15 cellular contexts compared by ENCODE assay signal in genomic region chr20:9071976-9072726, GRCh38. TPM values are rescaled to one million over a fixed set of nuclear protein-coding genes. Genes with fewer than 3 reads are reported as not detected.
DNase-seq lines count a peak whose midpoint lies in the region; ATAC-seq, FAIRE-seq and TF ChIP-seq lines count a peak whose summit lies in the region.
"Had no signal": no experiment of that assay in that cellular context is flagged by ENCODE, and none has a peak within 500 bp of the region (broad histone marks: within the 10 kb centered on the region; RNA-seq: fewer than 3 reads in every experiment).

No MANE protein-coding gene starts in this region.

- H3K9me3 Mint-ChIP-seq in activated T-helper 2 cell treated with anti-CD3 and anti-CD28 coated beads, Interferon-gamma antibody, Interleukin-2, Interleukin-4, amounts not matched to agents 10 μg/mL and 5 μg/mL and 100 μg/mL, durations not matched to agents 14 hours and 24 hours and 36 hours, result no peaks in the 10 kb centered on the region

- DNase-seq in heart right ventricle (no peak), Right ventricle myocardium inferior (ENCODE audit: missing footprints) (no peak), RCC 7860 (ENCODE audit: low spot score) (peak; percentile 56), hepatocyte (ENCODE audit: low spot score) (no peak), OCI-M2 (lab: John Stamatoyannopoulos, UW; ENCODE audit: unreplicated experiment) (no peak), NCI-H345 treated with DMSO at 0.1 percent for 48 hours (lab: John Stamatoyannopoulos, UW; ENCODE audit: unreplicated experiment) (no peak)
- DNase-seq in activated T-helper 2 cell treated with anti-CD3 and anti-CD28 coated beads, Interferon-gamma antibody, Interleukin-2, Interleukin-4, amounts not matched to agents 10 μg/mL and 5 μg/mL and 100 μg/mL, durations not matched to agents 14 hours and 24 hours and 36 hours (ENCODE audit: low spot score), result no peak
- DNase-seq: activated CD4-positive, alpha-beta T cell treated with anti-CD3 and anti-CD28 coated beads, Interleukin-2, amount 50 U/mL, for 48 hours; activated effector memory CD4-positive, alpha-beta T cell treated with Interleukin-2 at 50 U/mL for 16 hours; AML-193; NCI-H524; Right ventricle myocardium superior; thyroid gland had no signal

- intact Hi-C loops in heart right ventricle (cut with DNase I) (loop anchor here in 4 of 10 donors (5.0 to 10.0 kb wide), 5 partner anchors 93 to 283 kb away; no protein-coding TSS in a partner anchor), Right ventricle myocardium inferior (cut with DNase I) (loop anchor here (5.0 kb wide), 2 partner anchors 90 to 280 kb away; no protein-coding TSS in a partner anchor)
- intact Hi-C loops in activated T-helper 2 cell treated with anti-CD3 and anti-CD28 coated beads, Interferon-gamma antibody, Interleukin-2, Interleukin-4, amounts not matched to agents 10 μg/mL and 5 μg/mL and 100 μg/mL, durations not matched to agents 14 hours and 24 hours and 36 hours (cut with micrococcal nuclease), result no loop called here

- ATAC-seq in heart right ventricle (no peak), Right ventricle myocardium inferior (no peak)

- H3K36me3 ChIP-seq in heart right ventricle (no peaks in the 10 kb centered on the region), hepatocyte (replicated peaks; ENCODE audit: insufficient read depth, low read depth) (no peaks in the 10 kb centered on the region), urinary bladder (ENCODE audit: insufficient read depth) (no peaks in the 10 kb centered on the region)
- H3K36me3 ChIP-seq: thyroid gland had no signal

- no peaks in the 10 kb centered on the region for H3K36me3 Mint-ChIP-seq in activated T-helper 2 cell treated with anti-CD3 and anti-CD28 coated beads, Interferon-gamma antibody, Interleukin-2, Interleukin-4, amounts not matched to agents 10 μg/mL and 5 μg/mL and 100 μg/mL, durations not matched to agents 14 hours and 24 hours and 36 hours (ENCODE audit: low read depth)

- H3K27ac ChIP-seq in heart right ventricle (peak overlapping the region in 6 of 10 donors; percentile 9 to 96 (median 38)), hepatocyte (peak overlapping the region; percentile 76), urinary bladder (ENCODE audit: low read depth) (peak overlapping the region; percentile 19)
- H3K27ac ChIP-seq: thyroid gland had no signal

- H3K4me3 ChIP-seq in heart right ventricle, result peak overlapping the region in 1 of 10 donors; percentile 92
- H3K4me3 ChIP-seq in hepatocyte, result no peak overlapping the region
- H3K4me3 ChIP-seq in urinary bladder (ENCODE audit: low read depth, low read length), result no peak overlapping the region
- H3K4me3 ChIP-seq: thyroid gland had no signal

- H2AFZ ChIP-seq in hepatocyte, result no peak overlapping the region

- H3K27me3 Mint-ChIP-seq in activated T-helper 2 cell treated with anti-CD3 and anti-CD28 coated beads, Interferon-gamma antibody, Interleukin-2, Interleukin-4, amounts not matched to agents 10 μg/mL and 5 μg/mL and 100 μg/mL, durations not matched to agents 14 hours and 24 hours and 36 hours (ENCODE audit: low read depth), result peaks cover 12% of the 10 kb centered on the region

- 52 to 63% methylated on average over 2 of the region's 2 CpGs for WGBS in heart right ventricle, 2 donors
- 63% methylated on average over 2 of the region's 2 CpGs for WGBS in hepatocyte (ENCODE audit: low lambda C conversion rate, missing lambda C conversion rate)
- WGBS in urinary bladder, result 71% methylated on average over 2 of the region's 2 CpGs

- no peak overlapping the region for H3K27ac Mint-ChIP-seq in activated T-helper 2 cell treated with anti-CD3 and anti-CD28 coated beads, Interferon-gamma antibody, Interleukin-2, Interleukin-4, amounts not matched to agents 10 μg/mL and 5 μg/mL and 100 μg/mL, durations not matched to agents 14 hours and 24 hours and 36 hours

- H3K4me1 ChIP-seq in heart right ventricle (peaks cover 7 to 83% (median 61%) of the 10 kb centered on the region in 9 donors), hepatocyte (ENCODE audit: insufficient read depth) (no peaks in the 10 kb centered on the region), urinary bladder (ENCODE audit: insufficient read depth) (no peaks in the 10 kb centered on the region)

- H3K4me3 Mint-ChIP-seq in activated T-helper 2 cell treated with anti-CD3 and anti-CD28 coated beads, Interferon-gamma antibody, Interleukin-2, Interleukin-4, amounts not matched to agents 10 μg/mL and 5 μg/mL and 100 μg/mL, durations not matched to agents 14 hours and 24 hours and 36 hours (ENCODE audit: low read depth), result no peak overlapping the region

- no peaks in the 10 kb centered on the region for H3K9me2 ChIP-seq in hepatocyte (replicated peaks; ENCODE audit: insufficient read depth)

- H3K9me3 ChIP-seq in heart right ventricle (no peaks in the 10 kb centered on the region), hepatocyte (ENCODE audit: low read depth) (no peaks in the 10 kb centered on the region)
- H3K9me3 ChIP-seq: thyroid gland had no signal

- no peaks in the 10 kb centered on the region for H3K4me1 Mint-ChIP-seq in activated T-helper 2 cell treated with anti-CD3 and anti-CD28 coated beads, Interferon-gamma antibody, Interleukin-2, Interleukin-4, amounts not matched to agents 10 μg/mL and 5 μg/mL and 100 μg/mL, durations not matched to agents 14 hours and 24 hours and 36 hours (ENCODE audit: low read depth)

- TF ChIP-seq CTCF in heart right ventricle (IDR thresholded peaks at IDR 0.05), result no peak
- TF ChIP-seq CTCF in hepatocyte (IDR thresholded peaks at IDR 0.05; ENCODE audit: poor library complexity), result no peak

- peaks cover 37% of the 10 kb centered on the region for H3K79me2 ChIP-seq in hepatocyte

- H3K27me3 ChIP-seq in heart right ventricle (peaks cover 0 to 24% (median 0%) of the 10 kb centered on the region in 7 donors), hepatocyte (no peaks in the 10 kb centered on the region)
- H3K27me3 ChIP-seq: thyroid gland had no signal

- H4K20me1 ChIP-seq in hepatocyte (ENCODE audit: insufficient read depth, poor library complexity, severe bottlenecking), result no peaks in the 10 kb centered on the region

- peak overlapping the region; percentile 36 for H3K4me2 ChIP-seq in hepatocyte

- FAIRE-seq in RCC 7860 (lab: Jason Lieb, UNC), result peak; percentile 83
- FAIRE-seq: GM19239 had no signal

RNA-seq across cellular contexts. Expression of gene PLCB4, which starts 3.3 kb away (rescaled TPM):
- total RNA-seq in heart right ventricle, result 10 to 100 TPM; 16.2 to 33.3 (median 29.4) TPM
- 10 to 100 TPM in 1 of 2 donors, 1 to 10 TPM in 1; 3.6 to 14.3 TPM for polyA plus RNA-seq in heart right ventricle
- 27.7 TPM for total RNA-seq in Right ventricle myocardium inferior
- 11.9 and 15.0 TPM in 2 replicates for total RNA-seq in hepatocyte
- 6.4 and 12.0 TPM in 2 replicates for polyA plus RNA-seq in hepatocyte
- 32.1 TPM for total RNA-seq in urinary bladder
- 11.5 TPM for polyA plus RNA-seq in urinary bladder
- not detected in 2 replicates for total RNA-seq in activated T-helper 2 cell treated with anti-CD3 and anti-CD28 coated beads, Interferon-gamma antibody, Interleukin-2, Interleukin-4, amounts not matched to agents 10 μg/mL and 5 μg/mL and 100 μg/mL, durations not matched to agents 14 hours and 24 hours and 36 hours

Comparison
In these comparisons a context has a peak if more than half of its experiments do, and no peak if none do; other contexts are left out.
1. H3K27ac ChIP-seq: peak in every context shown above with its lines; median percentile 76 in hepatocyte; 38 in heart right ventricle; 19 in urinary bladder.
2. RNA of gene PLCB4, which starts 3.3 kb away (total RNA-seq): 32.1 TPM in urinary bladder (single experiment), 16.2 to 33.3 TPM in heart right ventricle, 27.7 TPM in Right ventricle myocardium inferior (single experiment) and 11.9 to 15.0 TPM in hepatocyte; not detected in activated T-helper 2 cell treated with anti-CD3 and anti-CD28 coated beads, Interferon-gamma antibody, Interleukin-2, Interleukin-4, amounts not matched to agents 10 μg/mL and 5 μg/mL and 100 μg/mL, durations not matched to agents 14 hours and 24 hours and 36 hours; every median in the first group is over 10 times any median in the second.